In the genomic region with DNA sequence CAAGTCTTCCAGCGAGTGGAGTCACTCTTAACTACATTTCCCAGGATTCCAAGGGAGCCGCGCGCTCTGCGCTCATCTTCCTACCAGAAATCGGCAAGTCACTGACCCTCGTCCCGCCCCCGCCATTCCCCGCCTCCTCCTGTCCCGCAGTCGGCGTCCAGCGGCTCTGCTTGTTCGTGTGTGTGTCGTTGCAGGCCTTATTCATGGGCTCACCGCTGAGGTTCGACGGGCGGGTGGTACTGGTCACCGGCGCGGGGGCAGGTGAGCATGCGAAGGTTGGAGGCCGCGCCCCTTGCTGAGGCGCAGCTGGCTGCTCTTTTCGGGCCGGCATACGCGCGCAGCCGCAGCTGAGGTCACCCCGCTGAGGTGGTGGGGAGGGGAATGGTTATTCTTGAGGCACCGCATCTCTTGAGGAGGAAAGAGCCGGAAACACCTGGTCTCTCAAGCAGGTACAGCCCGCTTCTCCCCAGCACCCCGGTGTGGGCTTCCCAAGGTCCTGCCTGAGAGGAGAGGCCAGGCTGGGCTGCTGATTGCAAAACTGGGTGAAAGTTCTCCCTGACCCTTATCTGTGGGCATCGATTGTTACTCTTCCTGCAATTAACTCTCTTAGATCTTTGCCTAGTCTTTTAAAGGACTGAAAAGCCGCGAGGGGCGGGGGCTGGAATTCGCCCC, we compare ENCODE assay signal across 1 cellular context.
A peak's percentile ranks its signal among the peaks of the same experiment; 100 is the strongest.
TF ChIP-seq lines count a peak whose summit lies in the region.

A gene with protein sequence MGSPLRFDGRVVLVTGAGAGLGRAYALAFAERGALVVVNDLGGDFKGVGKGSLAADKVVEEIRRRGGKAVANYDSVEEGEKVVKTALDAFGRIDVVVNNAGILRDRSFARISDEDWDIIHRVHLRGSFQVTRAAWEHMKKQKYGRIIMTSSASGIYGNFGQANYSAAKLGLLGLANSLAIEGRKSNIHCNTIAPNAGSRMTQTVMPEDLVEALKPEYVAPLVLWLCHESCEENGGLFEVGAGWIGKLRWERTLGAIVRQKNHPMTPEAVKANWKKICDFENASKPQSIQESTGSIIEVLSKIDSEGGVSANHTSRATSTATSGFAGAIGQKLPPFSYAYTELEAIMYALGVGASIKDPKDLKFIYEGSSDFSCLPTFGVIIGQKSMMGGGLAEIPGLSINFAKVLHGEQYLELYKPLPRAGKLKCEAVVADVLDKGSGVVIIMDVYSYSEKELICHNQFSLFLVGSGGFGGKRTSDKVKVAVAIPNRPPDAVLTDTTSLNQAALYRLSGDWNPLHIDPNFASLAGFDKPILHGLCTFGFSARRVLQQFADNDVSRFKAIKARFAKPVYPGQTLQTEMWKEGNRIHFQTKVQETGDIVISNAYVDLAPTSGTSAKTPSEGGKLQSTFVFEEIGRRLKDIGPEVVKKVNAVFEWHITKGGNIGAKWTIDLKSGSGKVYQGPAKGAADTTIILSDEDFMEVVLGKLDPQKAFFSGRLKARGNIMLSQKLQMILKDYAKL (plus strand): TSS at position 125 of the 672 bp plus-strand sequence. CDS start 79 bp downstream, at position 204.

TF ChIP-seq in K562, 482 proteins besides CTCF, POLR2A, EP300 and RAD21 (continued from another document and continues in another):
- TF ChIP-seq, protein P1, sequence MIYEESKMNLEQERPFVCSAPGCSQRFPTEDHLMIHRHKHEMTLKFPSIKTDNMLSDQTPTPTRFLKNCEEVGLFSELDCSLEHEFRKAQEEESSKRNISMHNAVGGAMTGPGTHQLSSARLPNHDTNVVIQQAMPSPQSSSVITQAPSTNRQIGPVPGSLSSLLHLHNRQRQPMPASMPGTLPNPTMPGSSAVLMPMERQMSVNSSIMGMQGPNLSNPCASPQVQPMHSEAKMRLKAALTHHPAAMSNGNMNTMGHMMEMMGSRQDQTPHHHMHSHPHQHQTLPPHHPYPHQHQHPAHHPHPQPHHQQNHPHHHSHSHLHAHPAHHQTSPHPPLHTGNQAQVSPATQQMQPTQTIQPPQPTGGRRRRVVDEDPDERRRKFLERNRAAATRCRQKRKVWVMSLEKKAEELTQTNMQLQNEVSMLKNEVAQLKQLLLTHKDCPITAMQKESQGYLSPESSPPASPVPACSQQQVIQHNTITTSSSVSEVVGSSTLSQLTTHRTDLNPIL (CRISPR knock-in tag; IDR thresholded peaks at IDR 0.05) = no peak
- TF ChIP-seq GABPA (tag; conservative IDR thresholded peaks at IDR 0.05; ENCODE audit: low read depth) (peak; percentile 49), ZNF780A (CRISPR knock-in tag; IDR thresholded peaks at IDR 0.05) (no peak), ETV5 (CRISPR knock-in tag; IDR thresholded peaks at IDR 0.05; ENCODE audit: low read depth) (0 out of 2 replicates have a peak, but pooled peaks have one; percentile 36), ZNF561 (CRISPR knock-in tag; conservative IDR thresholded peaks at IDR 0.05) (no peak), GATA2 (CRISPR knock-in tag; IDR thresholded peaks at IDR 0.05) (peak; percentile 67; the same call in 1 of the 2 replicates), ZEB2 (IDR thresholded peaks at IDR 0.05) (peak; percentile 76; the same call in 1 of the 2 replicates), EGR1 (conservative IDR thresholded peaks at IDR 0.05) (peak; percentile 98), RNF2 (IDR thresholded peaks at IDR 0.05) (peak; percentile 29; the same call in 1 of the 2 replicates), TAF1 (IDR thresholded peaks at IDR 0.05; ENCODE audit: control insufficient read depth, extremely low read depth, insufficient read depth, low read length, severe bottlenecking) (peak; percentile 76), CEBPB (tag; IDR thresholded peaks at IDR 0.05) (peak; percentile 86), ZNF143 (CRISPR knock-in tag; IDR thresholded peaks at IDR 0.05) (peak; percentile 85), KDM1A (IDR thresholded peaks at IDR 0.05) (peak; percentile 29 to 44; a peak in 1 of 4 replicates), SP1 (CRISPR knock-in tag; IDR thresholded peaks at IDR 0.05) (peak; percentile 88), STAG1 (CRISPR knock-in tag; IDR thresholded peaks at IDR 0.05; ENCODE audit: borderline replicate concordance) (peak; percentile 10; the same call in 1 of the 2 replicates), SUPT5H (IDR thresholded peaks at IDR 0.05) (peak; percentile 90), ZBTB17 (CRISPR knock-in tag; IDR thresholded peaks at IDR 0.05) (0 out of 2 replicates have a peak, but pooled peaks have one; percentile 35), MTA3 (IDR thresholded peaks at IDR 0.05; ENCODE audit: borderline replicate concordance) (peak; percentile 68; the same call in 1 of the 2 replicates)
- TF ChIP-seq, protein P2, sequence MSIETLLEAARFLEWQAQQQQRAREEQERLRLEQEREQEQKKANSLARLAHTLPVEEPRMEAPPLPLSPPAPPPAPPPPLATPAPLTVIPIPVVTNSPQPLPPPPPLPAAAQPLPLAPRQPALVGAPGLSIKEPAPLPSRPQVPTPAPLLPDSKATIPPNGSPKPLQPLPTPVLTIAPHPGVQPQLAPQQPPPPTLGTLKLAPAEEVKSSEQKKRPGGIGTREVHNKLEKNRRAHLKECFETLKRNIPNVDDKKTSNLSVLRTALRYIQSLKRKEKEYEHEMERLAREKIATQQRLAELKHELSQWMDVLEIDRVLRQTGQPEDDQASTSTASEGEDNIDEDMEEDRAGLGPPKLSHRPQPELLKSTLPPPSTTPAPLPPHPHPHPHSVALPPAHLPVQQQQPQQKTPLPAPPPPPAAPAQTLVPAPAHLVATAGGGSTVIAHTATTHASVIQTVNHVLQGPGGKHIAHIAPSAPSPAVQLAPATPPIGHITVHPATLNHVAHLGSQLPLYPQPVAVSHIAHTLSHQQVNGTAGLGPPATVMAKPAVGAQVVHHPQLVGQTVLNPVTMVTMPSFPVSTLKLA (conservative IDR thresholded peaks at IDR 0.05) = peak; percentile 34 to 71; a peak in 2 of 4 replicates
- TF ChIP-seq, protein P3, sequence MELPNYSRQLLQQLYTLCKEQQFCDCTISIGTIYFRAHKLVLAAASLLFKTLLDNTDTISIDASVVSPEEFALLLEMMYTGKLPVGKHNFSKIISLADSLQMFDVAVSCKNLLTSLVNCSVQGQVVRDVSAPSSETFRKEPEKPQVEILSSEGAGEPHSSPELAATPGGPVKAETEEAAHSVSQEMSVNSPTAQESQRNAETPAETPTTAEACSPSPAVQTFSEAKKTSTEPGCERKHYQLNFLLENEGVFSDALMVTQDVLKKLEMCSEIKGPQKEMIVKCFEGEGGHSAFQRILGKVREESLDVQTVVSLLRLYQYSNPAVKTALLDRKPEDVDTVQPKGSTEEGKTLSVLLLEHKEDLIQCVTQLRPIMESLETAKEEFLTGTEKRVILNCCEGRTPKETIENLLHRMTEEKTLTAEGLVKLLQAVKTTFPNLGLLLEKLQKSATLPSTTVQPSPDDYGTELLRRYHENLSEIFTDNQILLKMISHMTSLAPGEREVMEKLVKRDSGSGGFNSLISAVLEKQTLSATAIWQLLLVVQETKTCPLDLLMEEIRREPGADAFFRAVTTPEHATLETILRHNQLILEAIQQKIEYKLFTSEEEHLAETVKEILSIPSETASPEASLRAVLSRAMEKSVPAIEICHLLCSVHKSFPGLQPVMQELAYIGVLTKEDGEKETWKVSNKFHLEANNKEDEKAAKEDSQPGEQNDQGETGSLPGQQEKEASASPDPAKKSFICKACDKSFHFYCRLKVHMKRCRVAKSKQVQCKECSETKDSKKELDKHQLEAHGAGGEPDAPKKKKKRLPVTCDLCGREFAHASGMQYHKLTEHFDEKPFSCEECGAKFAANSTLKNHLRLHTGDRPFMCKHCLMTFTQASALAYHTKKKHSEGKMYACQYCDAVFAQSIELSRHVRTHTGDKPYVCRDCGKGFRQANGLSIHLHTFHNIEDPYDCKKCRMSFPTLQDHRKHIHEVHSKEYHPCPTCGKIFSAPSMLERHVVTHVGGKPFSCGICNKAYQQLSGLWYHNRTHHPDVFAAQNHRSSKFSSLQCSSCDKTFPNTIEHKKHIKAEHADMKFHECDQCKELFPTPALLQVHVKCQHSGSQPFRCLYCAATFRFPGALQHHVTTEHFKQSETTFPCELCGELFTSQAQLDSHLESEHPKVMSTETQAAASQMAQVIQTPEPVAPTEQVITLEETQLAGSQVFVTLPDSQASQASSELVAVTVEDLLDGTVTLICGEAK (IDR thresholded peaks at IDR 0.05) = peak; percentile 65; the same call in 1 of the 2 replicates
- TF ChIP-seq, protein P3 (CRISPR knock-in tag; IDR thresholded peaks at IDR 0.05) = no peak
- TF ChIP-seq, protein P4, sequence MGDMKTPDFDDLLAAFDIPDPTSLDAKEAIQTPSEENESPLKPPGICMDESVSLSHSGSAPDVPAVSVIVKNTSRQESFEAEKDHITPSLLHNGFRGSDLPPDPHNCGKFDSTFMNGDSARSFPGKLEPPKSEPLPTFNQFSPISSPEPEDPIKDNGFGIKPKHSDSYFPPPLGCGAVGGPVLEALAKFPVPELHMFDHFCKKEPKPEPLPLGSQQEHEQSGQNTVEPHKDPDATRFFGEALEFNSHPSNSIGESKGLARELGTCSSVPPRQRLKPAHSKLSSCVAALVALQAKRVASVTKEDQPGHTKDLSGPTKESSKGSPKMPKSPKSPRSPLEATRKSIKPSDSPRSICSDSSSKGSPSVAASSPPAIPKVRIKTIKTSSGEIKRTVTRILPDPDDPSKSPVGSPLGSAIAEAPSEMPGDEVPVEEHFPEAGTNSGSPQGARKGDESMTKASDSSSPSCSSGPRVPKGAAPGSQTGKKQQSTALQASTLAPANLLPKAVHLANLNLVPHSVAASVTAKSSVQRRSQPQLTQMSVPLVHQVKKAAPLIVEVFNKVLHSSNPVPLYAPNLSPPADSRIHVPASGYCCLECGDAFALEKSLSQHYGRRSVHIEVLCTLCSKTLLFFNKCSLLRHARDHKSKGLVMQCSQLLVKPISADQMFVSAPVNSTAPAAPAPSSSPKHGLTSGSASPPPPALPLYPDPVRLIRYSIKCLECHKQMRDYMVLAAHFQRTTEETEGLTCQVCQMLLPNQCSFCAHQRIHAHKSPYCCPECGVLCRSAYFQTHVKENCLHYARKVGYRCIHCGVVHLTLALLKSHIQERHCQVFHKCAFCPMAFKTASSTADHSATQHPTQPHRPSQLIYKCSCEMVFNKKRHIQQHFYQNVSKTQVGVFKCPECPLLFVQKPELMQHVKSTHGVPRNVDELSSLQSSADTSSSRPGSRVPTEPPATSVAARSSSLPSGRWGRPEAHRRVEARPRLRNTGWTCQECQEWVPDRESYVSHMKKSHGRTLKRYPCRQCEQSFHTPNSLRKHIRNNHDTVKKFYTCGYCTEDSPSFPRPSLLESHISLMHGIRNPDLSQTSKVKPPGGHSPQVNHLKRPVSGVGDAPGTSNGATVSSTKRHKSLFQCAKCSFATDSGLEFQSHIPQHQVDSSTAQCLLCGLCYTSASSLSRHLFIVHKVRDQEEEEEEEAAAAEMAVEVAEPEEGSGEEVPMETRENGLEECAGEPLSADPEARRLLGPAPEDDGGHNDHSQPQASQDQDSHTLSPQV (IDR thresholded peaks at IDR 0.05) = no peak
- TF ChIP-seq, protein P5, sequence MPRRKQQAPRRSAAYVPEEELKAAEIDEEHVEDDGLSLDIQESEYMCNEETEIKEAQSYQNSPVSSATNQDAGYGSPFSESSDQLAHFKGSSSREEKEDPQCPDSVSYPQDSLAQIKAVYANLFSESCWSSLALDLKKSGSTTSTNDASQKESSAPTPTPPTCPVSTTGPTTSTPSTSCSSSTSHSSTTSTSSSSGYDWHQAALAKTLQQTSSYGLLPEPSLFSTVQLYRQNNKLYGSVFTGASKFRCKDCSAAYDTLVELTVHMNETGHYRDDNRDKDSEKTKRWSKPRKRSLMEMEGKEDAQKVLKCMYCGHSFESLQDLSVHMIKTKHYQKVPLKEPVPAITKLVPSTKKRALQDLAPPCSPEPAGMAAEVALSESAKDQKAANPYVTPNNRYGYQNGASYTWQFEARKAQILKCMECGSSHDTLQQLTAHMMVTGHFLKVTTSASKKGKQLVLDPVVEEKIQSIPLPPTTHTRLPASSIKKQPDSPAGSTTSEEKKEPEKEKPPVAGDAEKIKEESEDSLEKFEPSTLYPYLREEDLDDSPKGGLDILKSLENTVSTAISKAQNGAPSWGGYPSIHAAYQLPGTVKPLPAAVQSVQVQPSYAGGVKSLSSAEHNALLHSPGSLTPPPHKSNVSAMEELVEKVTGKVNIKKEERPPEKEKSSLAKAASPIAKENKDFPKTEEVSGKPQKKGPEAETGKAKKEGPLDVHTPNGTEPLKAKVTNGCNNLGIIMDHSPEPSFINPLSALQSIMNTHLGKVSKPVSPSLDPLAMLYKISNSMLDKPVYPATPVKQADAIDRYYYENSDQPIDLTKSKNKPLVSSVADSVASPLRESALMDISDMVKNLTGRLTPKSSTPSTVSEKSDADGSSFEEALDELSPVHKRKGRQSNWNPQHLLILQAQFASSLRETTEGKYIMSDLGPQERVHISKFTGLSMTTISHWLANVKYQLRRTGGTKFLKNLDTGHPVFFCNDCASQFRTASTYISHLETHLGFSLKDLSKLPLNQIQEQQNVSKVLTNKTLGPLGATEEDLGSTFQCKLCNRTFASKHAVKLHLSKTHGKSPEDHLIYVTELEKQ (CRISPR knock-in tag; IDR thresholded peaks at IDR 0.05) = no peak
- TF ChIP-seq, protein P6, sequence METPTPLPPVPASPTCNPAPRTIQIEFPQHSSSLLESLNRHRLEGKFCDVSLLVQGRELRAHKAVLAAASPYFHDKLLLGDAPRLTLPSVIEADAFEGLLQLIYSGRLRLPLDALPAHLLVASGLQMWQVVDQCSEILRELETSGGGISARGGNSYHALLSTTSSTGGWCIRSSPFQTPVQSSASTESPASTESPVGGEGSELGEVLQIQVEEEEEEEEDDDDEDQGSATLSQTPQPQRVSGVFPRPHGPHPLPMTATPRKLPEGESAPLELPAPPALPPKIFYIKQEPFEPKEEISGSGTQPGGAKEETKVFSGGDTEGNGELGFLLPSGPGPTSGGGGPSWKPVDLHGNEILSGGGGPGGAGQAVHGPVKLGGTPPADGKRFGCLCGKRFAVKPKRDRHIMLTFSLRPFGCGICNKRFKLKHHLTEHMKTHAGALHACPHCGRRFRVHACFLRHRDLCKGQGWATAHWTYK (CRISPR knock-in tag; IDR thresholded peaks at IDR 0.05) = 0 out of 2 replicates have a peak, but pooled peaks have one; percentile 40
